Comparison of ENCODE assay signal across 1 cellular context in genomic region chr10:72308320-72308987, GRCh38.
TF ChIP-seq lines count a peak whose summit lies in the region.

No MANE protein-coding gene starts in this region.

TF ChIP-seq in HepG2, 621 proteins besides CTCF, POLR2A, EP300 and RAD21 (continued from another document):
- TF ChIP-seq AHDC1 (CRISPR knock-in tag; IDR thresholded peaks at IDR 0.05; ENCODE audit: borderline replicate concordance) (no peak), MYC (CRISPR knock-in tag; IDR thresholded peaks at IDR 0.05; ENCODE audit: borderline replicate concordance) (0 out of 2 replicates have a peak, but pooled peaks have one; percentile 18), ZFP36L2 (CRISPR knock-in tag; IDR thresholded peaks at IDR 0.05) (no peak), ZNF563 (CRISPR knock-in tag; IDR thresholded peaks at IDR 0.05) (no peak), ZNF720 (CRISPR knock-in tag; IDR thresholded peaks at IDR 0.05) (no peak), MEF2D (CRISPR knock-in tag; IDR thresholded peaks at IDR 0.05) (no peak), JUN (CRISPR knock-in tag; IDR thresholded peaks at IDR 0.05) (no peak), ZNF614 (CRISPR knock-in tag; IDR thresholded peaks at IDR 0.05; ENCODE audit: borderline replicate concordance) (peak; percentile 36; the same call in 1 of the 2 replicates), NFKBIZ (CRISPR knock-in tag; IDR thresholded peaks at IDR 0.05) (no peak), ZNF343 (CRISPR knock-in tag; IDR thresholded peaks at IDR 0.05) (no peak), ZNF777 (CRISPR knock-in tag; IDR thresholded peaks at IDR 0.05) (no peak)
- TF ChIP-seq, protein P1, sequence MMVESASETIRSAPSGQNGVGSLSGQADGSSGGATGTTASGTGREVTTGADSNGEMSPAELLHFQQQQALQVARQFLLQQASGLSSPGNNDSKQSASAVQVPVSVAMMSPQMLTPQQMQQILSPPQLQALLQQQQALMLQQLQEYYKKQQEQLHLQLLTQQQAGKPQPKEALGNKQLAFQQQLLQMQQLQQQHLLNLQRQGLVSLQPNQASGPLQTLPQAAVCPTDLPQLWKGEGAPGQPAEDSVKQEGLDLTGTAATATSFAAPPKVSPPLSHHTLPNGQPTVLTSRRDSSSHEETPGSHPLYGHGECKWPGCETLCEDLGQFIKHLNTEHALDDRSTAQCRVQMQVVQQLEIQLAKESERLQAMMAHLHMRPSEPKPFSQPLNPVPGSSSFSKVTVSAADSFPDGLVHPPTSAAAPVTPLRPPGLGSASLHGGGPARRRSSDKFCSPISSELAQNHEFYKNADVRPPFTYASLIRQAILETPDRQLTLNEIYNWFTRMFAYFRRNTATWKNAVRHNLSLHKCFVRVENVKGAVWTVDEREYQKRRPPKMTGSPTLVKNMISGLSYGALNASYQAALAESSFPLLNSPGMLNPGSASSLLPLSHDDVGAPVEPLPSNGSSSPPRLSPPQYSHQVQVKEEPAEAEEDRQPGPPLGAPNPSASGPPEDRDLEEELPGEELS (CRISPR knock-in tag; IDR thresholded peaks at IDR 0.05): 0 out of 2 replicates have a peak, but pooled peaks have one; percentile 15
